In the genomic region with DNA sequence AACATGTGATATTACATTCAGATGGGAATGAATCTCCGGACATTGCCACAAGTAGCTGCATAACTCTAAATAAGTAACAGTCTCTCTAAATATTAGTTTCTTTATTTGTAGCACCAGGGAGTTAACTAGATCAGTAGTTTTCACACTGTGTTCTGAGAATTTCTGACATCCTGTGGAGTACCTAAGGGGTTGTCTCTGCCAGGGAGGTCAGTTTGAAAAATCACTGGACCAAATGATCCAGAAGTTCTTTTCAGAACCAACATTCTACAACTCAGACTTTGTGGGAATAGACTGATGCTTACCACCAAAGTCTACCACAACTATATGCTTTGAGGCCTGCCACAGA, we compare ENCODE assay signal across 13 cellular contexts. TPM values are rescaled to one million over a fixed set of nuclear protein-coding genes. Genes with fewer than 3 reads are reported as not detected.
DNase-seq lines count a peak whose midpoint lies in the region; ATAC-seq, FAIRE-seq and TF ChIP-seq lines count a peak whose summit lies in the region.
"Had no signal": no experiment of that assay in that cellular context is flagged by ENCODE, and none has a peak within 500 bp of the region (broad histone marks: within the 10 kb centered on the region; RNA-seq: fewer than 3 reads in every experiment).

No MANE protein-coding gene starts in this region.

- peak overlapping the region; percentile 73 for H3K27ac Mint-ChIP-seq in activated CD8-positive, alpha-beta T cell treated with anti-CD3 and anti-CD28 coated beads, Interleukin-2, amount 10 ng/mL, durations not matched to agents 7 days and 5 days
- no peak overlapping the region for H3K27ac Mint-ChIP-seq in glutamatergic neuron (ENCODE audit: unreplicated experiment)
- H3K27ac Mint-ChIP-seq in MCF 10A (ENCODE audit: low read depth, unreplicated experiment) = no peak overlapping the region

- BruUV-seq in MCF 10A (replicated peaks; lab: Mats Ljungman, UMichigan) = no TSS peak

- DNase-seq in activated CD8-positive, alpha-beta T cell treated with anti-CD3 and anti-CD28 coated beads, Interleukin-2, amount 10 ng/mL, durations not matched to agents 7 days and 5 days = no peak
- no peak for DNase-seq in HTR-8/SVneo (ENCODE audit: insufficient read length, low spot score)
- no peak for DNase-seq in glutamatergic neuron
- no peak for DNase-seq in SKM-1 (lab: John Stamatoyannopoulos, UW; ENCODE audit: unreplicated experiment)
- DNase-seq in MCF 10A (ENCODE audit: unreplicated experiment) = no peak
- DNase-seq: pancreas; stimulated activated CD4-positive, alpha-beta T cell treated with anti-CD3 and anti-CD28 coated beads, Interleukin-4, amount 100 ng/mL, for 4 hours; trophoblast cell had no signal

- FAIRE-seq in HTR-8/SVneo (lab: Jason Lieb, UNC) = no peak
- FAIRE-seq: pancreas had no signal

- no peak overlapping the region for H3K4me3 Mint-ChIP-seq in activated CD8-positive, alpha-beta T cell treated with anti-CD3 and anti-CD28 coated beads, Interleukin-2, amount 10 ng/mL, durations not matched to agents 7 days and 5 days
- H3K4me3 Mint-ChIP-seq in glutamatergic neuron (ENCODE audit: unreplicated experiment) = no peak overlapping the region
- no peak overlapping the region for H3K4me3 Mint-ChIP-seq in MCF 10A (ENCODE audit: unreplicated experiment)

- H3K27me3 Mint-ChIP-seq in activated CD8-positive, alpha-beta T cell treated with anti-CD3 and anti-CD28 coated beads, Interleukin-2, amount 10 ng/mL, durations not matched to agents 7 days and 5 days (ENCODE audit: low read depth) = peaks cover 6% of the 10 kb centered on the region
- H3K27me3 Mint-ChIP-seq in glutamatergic neuron (ENCODE audit: unreplicated experiment) (no peaks in the 10 kb centered on the region), MCF 10A (ENCODE audit: insufficient read depth, unreplicated experiment) (no peaks in the 10 kb centered on the region)

- POLR2A ChIA-PET in activated CD8-positive, alpha-beta T cell treated with anti-CD3 and anti-CD28 coated beads, Interleukin-2, amount 10 ng/mL, durations not matched to agents 7 days and 5 days (lab: Charles Lee) = interaction anchor here (1.1 kb wide), 1 partner anchor 45 kb away, joined by 3 read pairs; no protein-coding TSS in a partner anchor
- POLR2A ChIA-PET in MCF 10A (lab: Yijun Ruan, JAX) = no interaction called here

- intact Hi-C loops in MCF 10A (cut with micrococcal nuclease) = no loop called here

- H3K4me1 Mint-ChIP-seq in activated CD8-positive, alpha-beta T cell treated with anti-CD3 and anti-CD28 coated beads, Interleukin-2, amount 10 ng/mL, durations not matched to agents 7 days and 5 days (ENCODE audit: low read depth) = peaks cover 18% of the 10 kb centered on the region
- H3K4me1 Mint-ChIP-seq in glutamatergic neuron (ENCODE audit: low read depth, unreplicated experiment) (no peaks in the 10 kb centered on the region), MCF 10A (ENCODE audit: insufficient read depth, unreplicated experiment) (peaks cover 5% of the 10 kb centered on the region)

- H3K36me3 Mint-ChIP-seq in activated CD8-positive, alpha-beta T cell treated with anti-CD3 and anti-CD28 coated beads, Interleukin-2, amount 10 ng/mL, durations not matched to agents 7 days and 5 days (ENCODE audit: low read depth) = peaks cover 13% of the 10 kb centered on the region
- peaks cover 11% of the 10 kb centered on the region for H3K36me3 Mint-ChIP-seq in glutamatergic neuron (ENCODE audit: unreplicated experiment)
- no peaks in the 10 kb centered on the region for H3K36me3 Mint-ChIP-seq in MCF 10A (ENCODE audit: insufficient read depth, unreplicated experiment)

- ATAC-seq in GM18867 (IDR thresholded peaks at IDR 0.05; ENCODE audit: unreplicated experiment) (peak; percentile 29), GM21576 (IDR thresholded peaks at IDR 0.05; ENCODE audit: unreplicated experiment) (peak; percentile 25), HG03135 (IDR thresholded peaks at IDR 0.05; ENCODE audit: unreplicated experiment) (peak; percentile 30)
- no peak for ATAC-seq in activated CD8-positive, alpha-beta T cell treated with anti-CD3 and anti-CD28 coated beads, Interleukin-2, amount 10 ng/mL, durations not matched to agents 7 days and 5 days
- ATAC-seq: esophagus mucosa, pancreas had no signal

- no peak for TF ChIP-seq CTCF in glutamatergic neuron (IDR thresholded peaks at IDR 0.05; ENCODE audit: partially characterized antibody, unreplicated experiment)
- TF ChIP-seq CTCF in MCF 10A (IDR thresholded peaks at IDR 0.05; ENCODE audit: unreplicated experiment) = no peak

- CTCF ChIA-PET in activated CD8-positive, alpha-beta T cell treated with anti-CD3 and anti-CD28 coated beads, Interleukin-2, amount 10 ng/mL, durations not matched to agents 7 days and 5 days (lab: Charles Lee) = interaction anchor here (1.3 to 1.4 kb wide), 4 partner anchors 11 to 484 kb away, joined by 3 to 6 read pairs (median 4); no protein-coding TSS in a partner anchor
- CTCF ChIA-PET in MCF 10A (lab: Yijun Ruan, JAX) = no interaction called here

- peaks cover 13% of the 10 kb centered on the region for H3K9me3 Mint-ChIP-seq in activated CD8-positive, alpha-beta T cell treated with anti-CD3 and anti-CD28 coated beads, Interleukin-2, amount 10 ng/mL, durations not matched to agents 7 days and 5 days (ENCODE audit: insufficient read depth)
- H3K9me3 Mint-ChIP-seq in glutamatergic neuron (ENCODE audit: unreplicated experiment) (peaks cover 2% of the 10 kb centered on the region), MCF 10A (ENCODE audit: unreplicated experiment) (peaks cover 9% of the 10 kb centered on the region)

RNA-seq across cellular contexts. Expression of a gene that starts 9.0 kb away (rescaled TPM):
- total RNA-seq in activated CD8-positive, alpha-beta T cell treated with anti-CD3 and anti-CD28 coated beads, Interleukin-2, amount 10 ng/mL, durations not matched to agents 7 days and 5 days = under 1 TPM in 1 of 2 experiments, not detected in 1; 0.16 TPM
- total RNA-seq in glutamatergic neuron (ENCODE audit: unreplicated experiment) (not detected), MCF 10A (2022) (0.23 TPM in 1 of 2 replicates, not detected in the other)
- total RNA-seq: CD4-positive, alpha-beta memory T cell had no signal

RNA-seq across cellular contexts. Expression of a gene that starts 24.1 kb away (rescaled TPM):
- 1 to 10 TPM in 1 of 2 experiments, under 1 TPM in 1; 0.95 to 1.5 TPM for total RNA-seq in activated CD8-positive, alpha-beta T cell treated with anti-CD3 and anti-CD28 coated beads, Interleukin-2, amount 10 ng/mL, durations not matched to agents 7 days and 5 days
- total RNA-seq in glutamatergic neuron (ENCODE audit: unreplicated experiment) (not detected), MCF 10A (2022) (not detected in 2 replicates)
